8 cellular contexts compared by ENCODE assay signal in genomic region chr6:31575335-31575901, GRCh38. TPM values are rescaled to one million over a fixed set of nuclear protein-coding genes. Genes with fewer than 3 reads are reported as not detected.
DNase-seq lines count a peak whose midpoint lies in the region; ATAC-seq and TF ChIP-seq lines count a peak whose summit lies in the region.

TSS of gene TNF (plus strand) at chr6:31575565. CDS start at chr6:31575742, 177 bp downstream.

- intact Hi-C loops in A673 (cut with micrococcal nuclease; ENCODE audit: unreplicated experiment) = no loop called here

- peak; percentile 13 to 25 for ATAC-seq in activated T-cell treated with anti-CD3 and anti-CD28 coated beads, Interleukin-2, amount 50 U/mL, for 72 hours (replicated peaks in 1 of 2)
- no peak for ATAC-seq in HG03460 (IDR thresholded peaks at IDR 0.05; ENCODE audit: unreplicated experiment)
- ATAC-seq in GM18867 (IDR thresholded peaks at IDR 0.05; ENCODE audit: unreplicated experiment) = no peak

- no peaks in the 10 kb centered on the region for H3K9me3 Mint-ChIP-seq in activated T-cell treated with anti-CD3 and anti-CD28 coated beads, Interleukin-2, amount 50 U/mL, for 72 hours

- no peak for TF ChIP-seq CTCF in A673 (conservative IDR thresholded peaks at IDR 0.05; ENCODE audit: low read depth, low read length)

- peak; percentile 44 for DNase-seq in A673 (ENCODE audit: low spot score)
- peak; percentile 57 for DNase-seq in NCI-H69 (lab: John Stamatoyannopoulos, UW)
- peak; percentile 78 for DNase-seq in activated T-cell treated with anti-CD3 and anti-CD28 coated beads, Interleukin-2, amount 50 U/mL, for 72 hours
- peak; percentile 10 for DNase-seq in kidney glomerular epithelial cell (lab: John Stamatoyannopoulos, UW)
- peak; percentile 59 for DNase-seq in stimulated activated CD8-positive, alpha-beta memory T cell treated with anti-CD3 and anti-CD28 coated beads, Interleukin-12 subunit alpha, Interleukin-12 subunit beta, amount 100 ng/mL, for 4 hours (ENCODE audit: low read depth)
- DNase-seq in NCI-H1105 treated with DMSO at 0.1 percent for 48 hours (lab: John Stamatoyannopoulos, UW) = no peak

- CTCF ChIA-PET in A673 (lab: Charles Lee) = no interaction called here

- H3K4me1 ChIP-seq in A673 (ENCODE audit: insufficient read depth, low read length, poor library complexity, severe bottlenecking) = peaks cover 5% of the 10 kb centered on the region

- no peak within 1 kb of the TSS for H3K27ac ChIP-seq in A673 (ENCODE audit: low read depth, low read length, poor library complexity, severe bottlenecking)

- H3K4me1 Mint-ChIP-seq in activated T-cell treated with anti-CD3 and anti-CD28 coated beads, Interleukin-2, amount 50 U/mL, for 72 hours (ENCODE audit: low read depth) = peaks cover 96% of the 10 kb centered on the region

- H3K36me3 Mint-ChIP-seq in activated T-cell treated with anti-CD3 and anti-CD28 coated beads, Interleukin-2, amount 50 U/mL, for 72 hours (ENCODE audit: insufficient read depth in 2 of 2) = peaks cover 8% of the 10 kb centered on the region in 2 donors

- no peaks in the 10 kb centered on the region for H3K36me3 ChIP-seq in A673 (ENCODE audit: insufficient read depth, low read length, poor library complexity, severe bottlenecking)

- H3K4me3 Mint-ChIP-seq in activated T-cell treated with anti-CD3 and anti-CD28 coated beads, Interleukin-2, amount 50 U/mL, for 72 hours = peak within 1 kb of the TSS; percentile 92

- no peaks in the 10 kb centered on the region for H3K27me3 Mint-ChIP-seq in activated T-cell treated with anti-CD3 and anti-CD28 coated beads, Interleukin-2, amount 50 U/mL, for 72 hours (ENCODE audit: low read depth)

- no peak within 1 kb of the TSS for H3K4me3 ChIP-seq in A673 (ENCODE audit: low read depth, low read length, poor library complexity, severe bottlenecking)

- no TSS peak for BruUV-seq in A673 (replicated peaks; lab: Mats Ljungman, UMichigan)

- POLR2A ChIA-PET in A673 (lab: Charles Lee; ENCODE audit: low non-redundant PET) = no interaction called here

- H3K9me3 ChIP-seq in A673 (ENCODE audit: low read depth, low read length, poor library complexity, severe bottlenecking) = no peaks in the 10 kb centered on the region

- H3K27me3 ChIP-seq in A673 (replicated peaks; ENCODE audit: insufficient read depth, low read depth, low read length, poor library complexity) = no peaks in the 10 kb centered on the region

- peak within 1 kb of the TSS; percentile 89 for H3K27ac Mint-ChIP-seq in activated T-cell treated with anti-CD3 and anti-CD28 coated beads, Interleukin-2, amount 50 U/mL, for 72 hours

RNA-seq across cellular contexts. Expression of gene TNF, which starts in this region (rescaled TPM):
- total RNA-seq in A673 (2021) = 0.17 and 0.42 TPM in 2 replicates
- 10 to 100 TPM; 30.7 to 57.8 TPM for total RNA-seq in activated T-cell treated with anti-CD3 and anti-CD28 coated beads, Interleukin-2, amount 50 U/mL, for 72 hours

Comparison
In these comparisons a context has a peak if more than half of its experiments do, and no peak if none do; other contexts are left out.
1. RNA of gene TNF (total RNA-seq): 30.7 to 57.8 TPM in activated T-cell treated with anti-CD3 and anti-CD28 coated beads, Interleukin-2, amount 50 U/mL, for 72 hours; 0.17 to 0.42 TPM in A673; every median in the first group is over 10 times any median in the second.
2. Peak in DNase-seq in A673; RNA of the gene not detected or under 1 TPM.
3. ATAC-seq: peak in activated T-cell treated with anti-CD3 and anti-CD28 coated beads, Interleukin-2, amount 50 U/mL, for 72 hours (2 of 2); none in HG03460 (single experiment) and GM18867 (single experiment).